In genomic region chr11:128500488-128500887, GRCh38 we compare ENCODE assay signal across 11 cellular contexts.
DNase-seq lines count a peak whose midpoint lies in the region; ATAC-seq and TF ChIP-seq lines count a peak whose summit lies in the region.
"Had no signal": no experiment of that assay in that cellular context is flagged by ENCODE, and none has a peak within 500 bp of the region (broad histone marks: within the 10 kb centered on the region; RNA-seq: fewer than 3 reads in every experiment).

No MANE protein-coding gene starts in this region.

- peaks cover 81% of the 10 kb centered on the region for H3K36me3 Mint-ChIP-seq in T-helper 1 cell treated with Interleukin-12 subunit alpha and Interleukin-12 subunit beta and Interleukin-4 antibody, amounts not matched to agents 30 μg/mL and 1 μg/mL, for 36 hours (ENCODE audit: low read depth)
- H3K36me3 Mint-ChIP-seq in activated B cell treated with CpG ODN at 0.5 μM for 24 hours (ENCODE audit: low read depth) = peaks cover 67% of the 10 kb centered on the region
- peaks cover 42 to 47% of the 10 kb centered on the region in 2 donors for H3K36me3 Mint-ChIP-seq in stimulated activated naive B cell treated with anti-CD40 and anti-IgM and Interleukin-4, amounts not matched to agents 10 μg/mL and 1 μg/mL and 100 μg/mL, for 72 hours

- intact Hi-C loops in activated B cell treated with CpG ODN at 0.5 μM for 24 hours (cut with micrococcal nuclease) = no loop called here

- ATAC-seq in activated B cell treated with CpG ODN at 0.5 μM for 24 hours (ENCODE audit: low read depth) (no peak), GM18873 (IDR thresholded peaks at IDR 0.05; ENCODE audit: low FRiP score, unreplicated experiment) (no peak), HG03175 (IDR thresholded peaks at IDR 0.05; ENCODE audit: unreplicated experiment) (no peak)
- no peak for ATAC-seq in stimulated activated naive B cell treated with anti-CD40 and anti-IgM and Interleukin-4, amounts not matched to agents 10 μg/mL and 1 μg/mL and 100 μg/mL, for 72 hours (replicated peaks)

- no peak for TF ChIP-seq CTCF in activated B cell treated with CpG ODN at 0.5 μM for 24 hours (IDR thresholded peaks at IDR 0.05)
- TF ChIP-seq CTCF in fibroblast of mammary gland (conservative IDR thresholded peaks at IDR 0.05; ENCODE audit: control insufficient read depth, insufficient read depth, low read depth, low read length) = no peak

- H3K9me3 Mint-ChIP-seq in T-helper 1 cell treated with Interleukin-12 subunit alpha and Interleukin-12 subunit beta and Interleukin-4 antibody, amounts not matched to agents 30 μg/mL and 1 μg/mL, for 36 hours = no peaks in the 10 kb centered on the region
- H3K9me3 Mint-ChIP-seq in activated B cell treated with CpG ODN at 0.5 μM for 24 hours = no peaks in the 10 kb centered on the region
- H3K9me3 Mint-ChIP-seq in stimulated activated naive B cell treated with anti-CD40 and anti-IgM and Interleukin-4, amounts not matched to agents 10 μg/mL and 1 μg/mL and 100 μg/mL, for 72 hours = peaks cover 0 to 4% of the 10 kb centered on the region in 2 donors

- peak overlapping the region; percentile 89 for H3K4me3 Mint-ChIP-seq in T-helper 1 cell treated with Interleukin-12 subunit alpha and Interleukin-12 subunit beta and Interleukin-4 antibody, amounts not matched to agents 30 μg/mL and 1 μg/mL, for 36 hours
- H3K4me3 Mint-ChIP-seq in activated B cell treated with CpG ODN at 0.5 μM for 24 hours = peak overlapping the region; percentile 13
- H3K4me3 Mint-ChIP-seq in stimulated activated naive B cell treated with anti-CD40 and anti-IgM and Interleukin-4, amounts not matched to agents 10 μg/mL and 1 μg/mL and 100 μg/mL, for 72 hours = no peak overlapping the region

- H3K4me3 ChIP-seq in fibroblast of mammary gland (ENCODE audit: control insufficient read depth, low read depth, low read length) = no peak overlapping the region
- H3K4me3 ChIP-seq: adrenal gland had no signal

- DNase-seq in T-helper 1 cell (no peak), activated B cell treated with CpG ODN at 0.5 μM for 24 hours (no peak), fibroblast of mammary gland (ENCODE audit: low read depth) (peak; percentile 55), LoVo (ENCODE audit: low spot score) (no peak)
- no peak for DNase-seq in stimulated activated naive B cell treated with anti-CD40 and anti-IgM and Interleukin-4, amounts not matched to agents 10 μg/mL and 1 μg/mL and 100 μg/mL, for 72 hours
- DNase-seq: 8988T, adrenal gland, NCI-H524 treated with DMSO at 0.1 percent for 48 hours had no signal

- H3K4me1 Mint-ChIP-seq in T-helper 1 cell treated with Interleukin-12 subunit alpha and Interleukin-12 subunit beta and Interleukin-4 antibody, amounts not matched to agents 30 μg/mL and 1 μg/mL, for 36 hours (ENCODE audit: low read depth) = peaks cover 89% of the 10 kb centered on the region
- H3K4me1 Mint-ChIP-seq in activated B cell treated with CpG ODN at 0.5 μM for 24 hours = peaks cover 99% of the 10 kb centered on the region
- H3K4me1 Mint-ChIP-seq in stimulated activated naive B cell treated with anti-CD40 and anti-IgM and Interleukin-4, amounts not matched to agents 10 μg/mL and 1 μg/mL and 100 μg/mL, for 72 hours = peaks cover 80 to 95% of the 10 kb centered on the region in 2 donors

- no peaks in the 10 kb centered on the region for H3K27me3 Mint-ChIP-seq in T-helper 1 cell treated with Interleukin-12 subunit alpha and Interleukin-12 subunit beta and Interleukin-4 antibody, amounts not matched to agents 30 μg/mL and 1 μg/mL, for 36 hours (ENCODE audit: low read depth)
- H3K27me3 Mint-ChIP-seq in activated B cell treated with CpG ODN at 0.5 μM for 24 hours = no peaks in the 10 kb centered on the region
- H3K27me3 Mint-ChIP-seq in stimulated activated naive B cell treated with anti-CD40 and anti-IgM and Interleukin-4, amounts not matched to agents 10 μg/mL and 1 μg/mL and 100 μg/mL, for 72 hours = no peaks in the 10 kb centered on the region

- POLR2A ChIA-PET in activated B cell treated with CpG ODN at 0.5 μM for 24 hours (lab: Charles Lee) = interaction anchor here (0.6 to 1.7 kb wide), 5 partner anchors 10 to 44 kb away, joined by 3 to 7 read pairs (median 4); no protein-coding TSS in a partner anchor

- H3K27ac Mint-ChIP-seq in T-helper 1 cell treated with Interleukin-12 subunit alpha and Interleukin-12 subunit beta and Interleukin-4 antibody, amounts not matched to agents 30 μg/mL and 1 μg/mL, for 36 hours = peak overlapping the region; percentile 96
- peak overlapping the region; percentile 79 for H3K27ac Mint-ChIP-seq in activated B cell treated with CpG ODN at 0.5 μM for 24 hours
- peak overlapping the region; percentile 94 for H3K27ac Mint-ChIP-seq in stimulated activated naive B cell treated with anti-CD40 and anti-IgM and Interleukin-4, amounts not matched to agents 10 μg/mL and 1 μg/mL and 100 μg/mL, for 72 hours

- CTCF ChIA-PET in activated B cell treated with CpG ODN at 0.5 μM for 24 hours (lab: Charles Lee) = interaction anchor here (1.0 kb wide), 1 partner anchor 20 kb away, joined by 3 read pairs; no protein-coding TSS in a partner anchor

Comparison
In these comparisons a context has a peak if more than half of its experiments do, and no peak if none do; other contexts are left out.
1. H3K4me3 Mint-ChIP-seq: peak in T-helper 1 cell treated with Interleukin-12 subunit alpha and Interleukin-12 subunit beta and Interleukin-4 antibody, amounts not matched to agents 30 μg/mL and 1 μg/mL, for 36 hours (single experiment) and activated B cell treated with CpG ODN at 0.5 μM for 24 hours (single experiment); none in stimulated activated naive B cell treated with anti-CD40 and anti-IgM and Interleukin-4, amounts not matched to agents 10 μg/mL and 1 μg/mL and 100 μg/mL, for 72 hours (0 of 2).
2. Peak in every context shown above with its lines, with median percentiles within 50 percentile points of each other: H3K27ac Mint-ChIP-seq.